1 cellular context compared by ENCODE assay signal in the genomic region with DNA sequence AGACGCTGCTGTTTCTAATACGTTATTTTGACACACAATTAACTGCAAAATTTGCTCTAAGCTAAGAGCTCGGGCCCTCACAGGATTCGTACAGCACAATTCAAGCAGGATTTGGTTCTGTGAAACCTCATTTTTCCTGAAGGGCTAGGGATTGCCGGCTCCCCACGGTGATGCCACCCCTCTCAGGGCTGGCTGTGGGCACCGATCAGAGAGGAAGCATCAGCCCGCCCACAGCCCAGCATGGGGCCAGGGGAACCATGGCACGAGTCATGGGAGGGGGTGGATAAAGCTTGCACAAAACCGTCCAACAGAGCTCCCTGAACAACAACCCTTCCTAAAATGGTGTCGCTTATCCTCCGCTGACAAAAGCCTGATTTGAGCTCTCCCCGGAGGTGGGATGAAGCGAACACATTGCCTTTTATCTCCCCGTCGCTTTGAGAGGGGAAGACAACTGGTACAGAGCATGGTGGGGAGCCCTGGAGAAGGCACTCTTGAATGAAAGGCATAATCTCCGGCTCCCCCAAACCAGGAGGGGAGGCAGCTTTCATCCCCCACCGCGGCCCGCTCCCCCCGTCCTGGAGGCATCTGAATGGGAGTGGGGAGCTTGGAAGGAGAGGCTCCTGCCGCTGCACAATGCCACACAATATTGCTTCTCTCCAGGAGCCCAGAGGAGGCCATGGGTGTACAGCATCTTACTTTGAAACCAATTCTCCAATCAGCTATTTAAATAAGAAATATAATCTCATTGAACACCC.
TF ChIP-seq lines count a peak whose summit lies in the region.

No MANE protein-coding gene starts in this region.

TF ChIP-seq in GM23338, 12 proteins besides CTCF, POLR2A, EP300 and RAD21 (continued from another document):
- no peak for TF ChIP-seq POLR2AphosphoS5 (IDR thresholded peaks at IDR 0.05; ENCODE audit: low read depth)
